In genomic region chr11:130327716-130328115, GRCh38 we compare ENCODE assay signal across 29 cellular contexts.
"Had no signal": no experiment of that assay in that cellular context is flagged by ENCODE, and none has a peak within 500 bp of the region (broad histone marks: within the 10 kb centered on the region; RNA-seq: fewer than 3 reads in every experiment).

No MANE protein-coding gene starts in this region.

- H3K4me1 ChIP-seq: psoas muscle, right lobe of liver, sigmoid colon, suprapubic skin, testis, tibial artery, transverse colon, upper lobe of right lung, uterus had no signal

- H3K4me1 Mint-ChIP-seq: neural progenitor cell; stimulated activated effector memory CD8-positive, alpha-beta T cell treated with anti-CD3 and anti-CD28 coated beads, Interleukin-12 subunit alpha, Interleukin-12 subunit beta, amount 100 ng/mL, for 72 hours had no signal

- H3K4me3 Mint-ChIP-seq: natural killer cell; nephron; neural progenitor cell; stimulated activated effector memory CD8-positive, alpha-beta T cell treated with anti-CD3 and anti-CD28 coated beads, Interleukin-12 subunit alpha, Interleukin-12 subunit beta, amount 100 ng/mL, for 72 hours; stimulated activated naive CD8-positive, alpha-beta T cell treated with anti-CD3 and anti-CD28 coated beads, Interleukin-15, amount 100 ng/mL, for 72 hours; type B pancreatic cell had no signal

- DNase-seq: natural killer cell; occipital lobe; ovary; posterior cingulate gyrus; psoas muscle; right cardiac atrium; right lobe of liver; sigmoid colon; small intestine; stimulated activated CD4-positive, alpha-beta T cell treated with anti-CD3 and anti-CD28 coated beads, Interleukin-15, amount 100 ng/mL, for 24 hours; stimulated activated CD4-positive, alpha-beta T cell treated with anti-CD3 and anti-CD28 coated beads, Interleukin-2, amount 100 ng/mL, for 24 hours; stimulated activated CD4-positive, alpha-beta T cell treated with anti-CD3 and anti-CD28 coated beads, Interleukin-2, amount 100 ng/mL, for 48 hours; stimulated activated CD4-positive, alpha-beta T cell treated with anti-CD3 and anti-CD28 coated beads, Interleukin-4, amount 100 ng/mL, for 24 hours; stimulated activated naive CD4-positive, alpha-beta T cell; stimulated activated naive CD8-positive, alpha-beta T cell treated with anti-CD3 and anti-CD28 coated beads, Interleukin-15, amount 100 ng/mL, for 72 hours; stimulated activated naive CD8-positive, alpha-beta T cell treated with anti-CD3 and anti-CD28 coated beads, Interleukin-15, Interleukin-2, amounts not matched to agents 100 U/mL and 50 U/mL, for 24 hours; substantia nigra; testis; tibial artery; transverse colon; upper lobe of right lung; uterus had no signal

- H3K27me3 ChIP-seq: neural progenitor cell, ovary, right lobe of liver, sigmoid colon, suprapubic skin, testis, tibial artery, transverse colon, upper lobe of right lung, uterus had no signal

- ATAC-seq: natural killer cell; psoas muscle; right cardiac atrium; right lobe of liver; stimulated activated effector memory CD8-positive, alpha-beta T cell treated with anti-CD3 and anti-CD28 coated beads, Interleukin-12 subunit alpha, Interleukin-12 subunit beta, amount 100 ng/mL, for 72 hours; stimulated activated naive CD8-positive, alpha-beta T cell treated with anti-CD3 and anti-CD28 coated beads, Interleukin-15, amount 100 ng/mL, for 72 hours; stimulated activated naive CD8-positive, alpha-beta T cell treated with anti-CD3 and anti-CD28 coated beads, Interleukin-15, Interleukin-2, amounts not matched to agents 100 U/mL and 50 U/mL, for 24 hours; upper lobe of right lung had no signal

- H3K9me3 Mint-ChIP-seq: natural killer cell, neural progenitor cell had no signal

- H3K36me3 ChIP-seq: neural progenitor cell, ovary, right lobe of liver, sigmoid colon, suprapubic skin, tibial artery, transverse colon, upper lobe of right lung, uterus had no signal

- H3K36me3 Mint-ChIP-seq: natural killer cell; neural progenitor cell; stimulated activated effector memory CD8-positive, alpha-beta T cell treated with anti-CD3 and anti-CD28 coated beads, Interleukin-12 subunit alpha, Interleukin-12 subunit beta, amount 100 ng/mL, for 72 hours had no signal

- H3K27ac ChIP-seq: neural progenitor cell, ovary, parathyroid adenoma, psoas muscle, right lobe of liver, sigmoid colon, suprapubic skin, testis, tibial artery, transverse colon, upper lobe of right lung, uterus had no signal

- FAIRE-seq: small intestine had no signal

- H3K4me3 ChIP-seq: neural progenitor cell, ovary, psoas muscle, right lobe of liver, sigmoid colon, suprapubic skin, testis, tibial artery, transverse colon, upper lobe of right lung, uterus had no signal

- H3K27me3 Mint-ChIP-seq: progenitor cell of endocrine pancreas; stimulated activated naive CD8-positive, alpha-beta T cell treated with anti-CD3 and anti-CD28 coated beads, Interleukin-15, amount 100 ng/mL, for 72 hours; type B pancreatic cell had no signal
